21 cellular contexts compared by ENCODE assay signal in the genomic region with DNA sequence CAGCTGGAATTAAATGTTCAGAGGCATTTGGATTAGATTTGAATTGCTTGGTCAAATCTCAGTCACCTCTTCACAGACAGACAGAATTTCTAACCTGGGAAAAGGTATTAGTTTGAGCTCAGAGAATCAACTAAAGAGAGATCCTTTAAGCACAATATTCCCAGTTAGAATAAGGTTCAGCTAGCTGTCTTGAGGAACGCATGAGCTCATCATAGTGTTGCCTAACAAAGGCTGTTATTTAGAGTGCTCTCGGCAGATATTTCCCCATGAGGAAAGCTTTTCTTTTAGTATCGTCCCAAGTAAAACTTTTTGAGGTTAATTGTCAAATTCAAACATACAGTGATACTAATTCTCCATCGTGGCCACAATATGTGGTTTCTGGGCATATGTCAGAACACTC.
DNase-seq lines count a peak whose midpoint lies in the region; ATAC-seq and TF ChIP-seq lines count a peak whose summit lies in the region.
"Had no signal": no experiment of that assay in that cellular context is flagged by ENCODE, and none has a peak within 500 bp of the region (broad histone marks: within the 10 kb centered on the region; RNA-seq: fewer than 3 reads in every experiment).

No MANE protein-coding gene starts in this region.

- no peak overlapping the region for H3K4me3 ChIP-seq in NB4 (ENCODE audit: low read depth, low read length)
- no peak overlapping the region for H3K4me3 ChIP-seq in fibroblast of pulmonary artery (replicated peaks; ENCODE audit: low read depth, low read length)
- H3K4me3 ChIP-seq: colonic mucosa, mucosa of descending colon, SJSA1, suprapubic skin, vagina had no signal

- no peaks in the 10 kb centered on the region for H3K36me3 Mint-ChIP-seq in activated CD8-positive, alpha-beta memory T cell treated with anti-CD3 and anti-CD28 coated beads, Interleukin-2, amount 10 ng/mL, durations not matched to agents 7 days and 5 days
- H3K36me3 Mint-ChIP-seq: activated naive CD4-positive, alpha-beta T cell treated with anti-CD3 and anti-CD28 coated beads, Interleukin-2, amount 50 U/mL, for 24 hours; CD8-positive, alpha-beta T cell; WTC11 had no signal

- no peak overlapping the region for H3K4me3 Mint-ChIP-seq in activated CD8-positive, alpha-beta memory T cell treated with anti-CD3 and anti-CD28 coated beads, Interleukin-2, amount 10 ng/mL, durations not matched to agents 7 days and 5 days
- H3K4me3 Mint-ChIP-seq: activated naive CD4-positive, alpha-beta T cell treated with anti-CD3 and anti-CD28 coated beads, Interleukin-2, amount 50 U/mL, for 24 hours; CD8-positive, alpha-beta T cell; WTC11 had no signal

- TF ChIP-seq POLR2A in NB4 (IDR thresholded peaks at IDR 0.05; ENCODE audit: extremely low read depth, insufficient read length): no peak

- DNase-seq in NB4 (ENCODE audit: low read depth) (peak; percentile 7), fibroblast of pulmonary artery (ENCODE audit: low read depth) (peak; percentile 69), omental fat pad (ENCODE audit: low spot score) (no peak), dedifferentiated amniotic fluid mesenchymal stem cell (ENCODE audit: extremely low spot score) (no peak), NCI-H1694 treated with DMSO at 0.1 percent for 48 hours (lab: John Stamatoyannopoulos, UW) (no peak)
- no peak for DNase-seq in activated CD8-positive, alpha-beta memory T cell treated with anti-CD3 and anti-CD28 coated beads, Interleukin-2, amount 10 ng/mL, durations not matched to agents 7 days and 5 days
- DNase-seq: CD8-positive, alpha-beta T cell; colonic mucosa; DND-41; left cardiac atrium; mucosa of descending colon; NCI-H1105; NCI-H524; T-helper 2 cell had no signal

- no peak for TF ChIP-seq CTCF in C4-2B (conservative IDR thresholded peaks at IDR 0.05)
- no peak for TF ChIP-seq CTCF in NB4 (IDR thresholded peaks at IDR 0.05; ENCODE audit: low read depth, low read length)
- TF ChIP-seq CTCF in fibroblast of pulmonary artery (IDR thresholded peaks at IDR 0.05; ENCODE audit: low read length, missing control alignments): no peak
- TF ChIP-seq CTCF in omental fat pad (IDR thresholded peaks at IDR 0.05): no peak

- CTCF ChIA-PET in activated CD8-positive, alpha-beta memory T cell treated with anti-CD3 and anti-CD28 coated beads, Interleukin-2, amount 10 ng/mL, durations not matched to agents 7 days and 5 days (lab: Charles Lee): no interaction called here

- H3K4me1 Mint-ChIP-seq in activated CD8-positive, alpha-beta memory T cell treated with anti-CD3 and anti-CD28 coated beads, Interleukin-2, amount 10 ng/mL, durations not matched to agents 7 days and 5 days: no peaks in the 10 kb centered on the region
- H3K4me1 Mint-ChIP-seq: activated naive CD4-positive, alpha-beta T cell treated with anti-CD3 and anti-CD28 coated beads, Interleukin-2, amount 50 U/mL, for 24 hours; WTC11 had no signal

- peak overlapping the region; percentile 47; the same call in 1 of the 2 replicates for H3K27ac ChIP-seq in C4-2B
- H3K27ac ChIP-seq: colonic mucosa, SJSA1, suprapubic skin, vagina had no signal

- H3K9me3 Mint-ChIP-seq in activated CD8-positive, alpha-beta memory T cell treated with anti-CD3 and anti-CD28 coated beads, Interleukin-2, amount 10 ng/mL, durations not matched to agents 7 days and 5 days (ENCODE audit: low read depth): no peaks in the 10 kb centered on the region
- H3K9me3 Mint-ChIP-seq: activated naive CD4-positive, alpha-beta T cell treated with anti-CD3 and anti-CD28 coated beads, Interleukin-2, amount 50 U/mL, for 24 hours had no signal

- no peaks in the 10 kb centered on the region for H3K27me3 Mint-ChIP-seq in activated CD8-positive, alpha-beta memory T cell treated with anti-CD3 and anti-CD28 coated beads, Interleukin-2, amount 10 ng/mL, durations not matched to agents 7 days and 5 days
- H3K27me3 Mint-ChIP-seq: activated naive CD4-positive, alpha-beta T cell treated with anti-CD3 and anti-CD28 coated beads, Interleukin-2, amount 50 U/mL, for 24 hours had no signal

- ATAC-seq in omental fat pad (ENCODE audit: low FRiP score) (peak; percentile 74), GM21723 (IDR thresholded peaks at IDR 0.05; ENCODE audit: unreplicated experiment) (no peak)
- no peak for ATAC-seq in activated CD8-positive, alpha-beta memory T cell treated with anti-CD3 and anti-CD28 coated beads, Interleukin-2, amount 10 ng/mL, durations not matched to agents 7 days and 5 days
- ATAC-seq: CD8-positive, alpha-beta T cell; mucosa of descending colon; WTC11 had no signal

- no peak overlapping the region for H3K27ac Mint-ChIP-seq in activated CD8-positive, alpha-beta memory T cell treated with anti-CD3 and anti-CD28 coated beads, Interleukin-2, amount 10 ng/mL, durations not matched to agents 7 days and 5 days
- H3K27ac Mint-ChIP-seq: activated naive CD4-positive, alpha-beta T cell treated with anti-CD3 and anti-CD28 coated beads, Interleukin-2, amount 50 U/mL, for 24 hours; CD8-positive, alpha-beta T cell; WTC11 had no signal

Comparison
In these comparisons a context has a peak if more than half of its experiments do, and no peak if none do; other contexts are left out.
1. DNase-seq: peak in NB4 (single experiment) and fibroblast of pulmonary artery (single experiment); none in omental fat pad (single experiment), dedifferentiated amniotic fluid mesenchymal stem cell (single experiment), activated CD8-positive, alpha-beta memory T cell treated with anti-CD3 and anti-CD28 coated beads, Interleukin-2, amount 10 ng/mL, durations not matched to agents 7 days and 5 days (single experiment) and NCI-H1694 treated with DMSO at 0.1 percent for 48 hours (single experiment).